In the genomic region with DNA sequence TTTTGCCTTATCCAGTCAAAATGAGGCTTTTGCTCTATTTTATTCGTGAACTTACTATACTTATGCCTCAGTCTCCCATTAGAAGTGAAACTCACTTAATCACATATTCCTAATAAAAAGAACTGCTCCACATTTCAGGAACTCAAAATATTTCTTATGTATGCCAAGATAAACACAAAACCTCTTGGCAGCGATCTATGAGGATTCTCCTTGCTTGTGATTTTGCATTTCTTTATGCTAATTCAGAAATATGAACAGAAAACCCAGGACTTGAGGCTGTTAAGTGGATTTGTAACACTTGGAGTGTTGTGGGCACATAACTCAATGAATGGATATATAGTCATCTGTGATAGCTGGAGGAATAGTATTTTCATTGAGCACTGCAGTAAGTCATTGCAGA, we compare ENCODE assay signal across 20 cellular contexts. TPM values are rescaled to one million over a fixed set of nuclear protein-coding genes. Genes with fewer than 3 reads are reported as not detected.
DNase-seq lines count a peak whose midpoint lies in the region; ATAC-seq, FAIRE-seq and TF ChIP-seq lines count a peak whose summit lies in the region.
"Had no signal": no experiment of that assay in that cellular context is flagged by ENCODE, and none has a peak within 500 bp of the region (broad histone marks: within the 10 kb centered on the region; RNA-seq: fewer than 3 reads in every experiment).

No MANE protein-coding gene starts in this region.

- H4K20me1 ChIP-seq in astrocyte (ENCODE audit: insufficient read depth, low read length), result no peaks in the 10 kb centered on the region

- no peaks in the 10 kb centered on the region for H3K36me3 Mint-ChIP-seq in astrocyte (ENCODE audit: low read depth, unreplicated experiment)
- peaks cover under 1% of the 10 kb centered on the region for H3K36me3 Mint-ChIP-seq in Calu3 (ENCODE audit: insufficient read depth, unreplicated experiment)
- H3K36me3 Mint-ChIP-seq in activated CD4-positive, alpha-beta memory T cell treated with anti-CD3 and anti-CD28 coated beads for 36 hours, result no peaks in the 10 kb centered on the region
- H3K36me3 Mint-ChIP-seq: neural progenitor cell, T-cell had no signal

- BruUV-seq in Calu3 (replicated peaks; lab: Mats Ljungman, UMichigan), result no TSS peak

- H3K27me3 Mint-ChIP-seq in astrocyte (ENCODE audit: low read depth, unreplicated experiment) (no peaks in the 10 kb centered on the region), Calu3 (ENCODE audit: unreplicated experiment) (no peaks in the 10 kb centered on the region)
- no peaks in the 10 kb centered on the region for H3K27me3 Mint-ChIP-seq in activated CD4-positive, alpha-beta memory T cell treated with anti-CD3 and anti-CD28 coated beads for 36 hours
- H3K27me3 Mint-ChIP-seq: activated CD4-positive, alpha-beta T cell treated with anti-CD3 and anti-CD28 coated beads, Interleukin-2, amount 10 ng/mL, durations not matched to agents 7 days and 5 days; T-cell had no signal

- POLR2A ChIA-PET in activated CD4-positive, alpha-beta memory T cell treated with anti-CD3 and anti-CD28 coated beads for 36 hours (lab: Charles Lee), result no interaction called here

- 44% methylated on average over 2 of the region's 2 CpGs for WGBS in right cardiac atrium

- peak overlapping the region; percentile 3 for H3K4me2 ChIP-seq in astrocyte (ENCODE audit: low read length)
- peak overlapping the region; percentile 16 for H3K4me2 ChIP-seq in skeletal muscle satellite cell (ENCODE audit: low read length)
- H3K4me2 ChIP-seq: neural progenitor cell had no signal

- ATAC-seq in right cardiac atrium, result no peak
- ATAC-seq: gastrocnemius medialis, Right ventricle myocardium inferior, T-cell had no signal

- H3K27ac Mint-ChIP-seq in astrocyte (ENCODE audit: unreplicated experiment) (no peak overlapping the region), Calu3 (ENCODE audit: unreplicated experiment) (no peak overlapping the region)
- no peak overlapping the region for H3K27ac Mint-ChIP-seq in activated CD4-positive, alpha-beta memory T cell treated with anti-CD3 and anti-CD28 coated beads for 36 hours
- H3K27ac Mint-ChIP-seq: activated CD4-positive, alpha-beta T cell treated with anti-CD3 and anti-CD28 coated beads, Interleukin-2, amount 10 ng/mL, durations not matched to agents 7 days and 5 days; neural progenitor cell; T-cell had no signal

- no peaks in the 10 kb centered on the region for H3K79me2 ChIP-seq in astrocyte (ENCODE audit: insufficient read depth, low read length)

- H3K9me3 Mint-ChIP-seq in astrocyte (ENCODE audit: unreplicated experiment) (no peaks in the 10 kb centered on the region), Calu3 (ENCODE audit: low read depth, unreplicated experiment) (no peaks in the 10 kb centered on the region)
- no peaks in the 10 kb centered on the region for H3K9me3 Mint-ChIP-seq in activated CD4-positive, alpha-beta memory T cell treated with anti-CD3 and anti-CD28 coated beads for 36 hours
- H3K9me3 Mint-ChIP-seq: activated CD4-positive, alpha-beta T cell treated with anti-CD3 and anti-CD28 coated beads, Interleukin-2, amount 10 ng/mL, durations not matched to agents 7 days and 5 days; neural progenitor cell; T-cell had no signal

- H3K9me3 ChIP-seq in left ventricle myocardium inferior (replicated peaks) (no peaks in the 10 kb centered on the region), right cardiac atrium (ENCODE audit: control insufficient read depth, low read length) (no peaks in the 10 kb centered on the region), astrocyte (ENCODE audit: insufficient read depth, low read depth, low read length) (no peaks in the 10 kb centered on the region), skeletal muscle satellite cell (replicated peaks; ENCODE audit: low read length) (no peaks in the 10 kb centered on the region)
- H3K9me3 ChIP-seq: gastrocnemius medialis, vagina had no signal

- DNase-seq in left ventricle myocardium inferior (no peak), right cardiac atrium (no peak), astrocyte (ENCODE audit: low read depth) (peak; percentile 81), hepatic stellate cell (ENCODE audit: low spot score) (peak; percentile 44), Calu3 (no peak), HUDEP-2 (lab: John Stamatoyannopoulos, UW; ENCODE audit: unreplicated experiment in 76 of 76) (no peak)
- DNase-seq in activated CD4-positive, alpha-beta memory T cell treated with anti-CD3 and anti-CD28 coated beads for 36 hours, result no peak
- DNase-seq: 8988T; activated CD4-positive, alpha-beta T cell treated with anti-CD3 and anti-CD28 coated beads, Interleukin-2, amount 10 ng/mL, durations not matched to agents 7 days and 5 days; gastrocnemius medialis; GDM1; NCI-H1694 treated with DMSO at 0.1 percent for 48 hours; stimulated activated CD4-positive, alpha-beta T cell treated with anti-CD3 and anti-CD28 coated beads, Interleukin-15, amount 100 ng/mL, for 24 hours; T-cell had no signal

- CTCF ChIA-PET in Calu3 (lab: Charles Lee), result no interaction called here
- CTCF ChIA-PET in activated CD4-positive, alpha-beta memory T cell treated with anti-CD3 and anti-CD28 coated beads for 36 hours (lab: Charles Lee), result interaction anchor here (1.7 kb wide), 1 partner anchor 180 kb away, joined by 4 read pairs; no protein-coding TSS in a partner anchor

- no peak overlapping the region for H3K4me3 Mint-ChIP-seq in astrocyte (ENCODE audit: unreplicated experiment)
- no peak overlapping the region for H3K4me3 Mint-ChIP-seq in Calu3 (ENCODE audit: low read depth, unreplicated experiment)
- H3K4me3 Mint-ChIP-seq in activated CD4-positive, alpha-beta memory T cell treated with anti-CD3 and anti-CD28 coated beads for 36 hours, result no peak overlapping the region
- H3K4me3 Mint-ChIP-seq: activated CD4-positive, alpha-beta T cell treated with anti-CD3 and anti-CD28 coated beads, Interleukin-2, amount 10 ng/mL, durations not matched to agents 7 days and 5 days; neural progenitor cell; T-cell had no signal

- no peaks in the 10 kb centered on the region for H3K36me3 ChIP-seq in left ventricle myocardium inferior
- H3K36me3 ChIP-seq in astrocyte (ENCODE audit: insufficient read depth, low read length), result no peaks in the 10 kb centered on the region
- no peaks in the 10 kb centered on the region for H3K36me3 ChIP-seq in skeletal muscle satellite cell (ENCODE audit: insufficient read depth, low read length)
- H3K36me3 ChIP-seq: cardiac muscle cell, gastrocnemius medialis, neural progenitor cell, vagina had no signal

- FAIRE-seq in astrocyte (lab: Jason Lieb, UNC), result peak; percentile 64

- no peak for TF ChIP-seq CTCF in left ventricle myocardium inferior (IDR thresholded peaks at IDR 0.05; ENCODE audit: borderline replicate concordance)
- TF ChIP-seq CTCF in astrocyte (IDR thresholded peaks at IDR 0.05; ENCODE audit: insufficient read depth, low read depth, low read length), result no peak
- TF ChIP-seq CTCF in Calu3 (IDR thresholded peaks at IDR 0.05; ENCODE audit: unreplicated experiment), result no peak

- peaks cover 13% of the 10 kb centered on the region for H3K4me1 Mint-ChIP-seq in astrocyte (ENCODE audit: low read depth, unreplicated experiment)
- H3K4me1 Mint-ChIP-seq in Calu3 (ENCODE audit: low read depth, unreplicated experiment), result peaks cover 9% of the 10 kb centered on the region
- H3K4me1 Mint-ChIP-seq in activated CD4-positive, alpha-beta memory T cell treated with anti-CD3 and anti-CD28 coated beads for 36 hours (ENCODE audit: low read depth), result peaks cover 15% of the 10 kb centered on the region

- intact Hi-C loops in left ventricle myocardium inferior (cut with micrococcal nuclease), result no loop called here
- intact Hi-C loops in right cardiac atrium (cut with DNase I), result no loop called here
- intact Hi-C loops in Calu3 (cut with micrococcal nuclease; ENCODE audit: unreplicated experiment), result no loop called here
- intact Hi-C loops in activated CD4-positive, alpha-beta memory T cell treated with anti-CD3 and anti-CD28 coated beads for 36 hours (cut with micrococcal nuclease), result no loop called here

- H3K27ac ChIP-seq in left ventricle myocardium inferior (replicated peaks) (peak overlapping the region; percentile 40), right cardiac atrium (ENCODE audit: low read length) (no peak overlapping the region), astrocyte (ENCODE audit: low read depth, low read length) (no peak overlapping the region)
- H3K27ac ChIP-seq: C4-2B, cardiac muscle cell, gastrocnemius medialis, neural progenitor cell, vagina had no signal

- H3K4me1 ChIP-seq in left ventricle myocardium inferior (peaks cover 81% of the 10 kb centered on the region), right cardiac atrium (ENCODE audit: control insufficient read depth, insufficient read depth, low read length) (peaks cover 2% of the 10 kb centered on the region), astrocyte (ENCODE audit: insufficient read depth, low read length) (peaks cover 17% of the 10 kb centered on the region), skeletal muscle satellite cell (ENCODE audit: control insufficient read depth, insufficient read depth, low read length) (peaks cover 30% of the 10 kb centered on the region)

- H3K27me3 ChIP-seq in left ventricle myocardium inferior (ENCODE audit: low read depth) (no peaks in the 10 kb centered on the region), right cardiac atrium (ENCODE audit: control insufficient read depth, insufficient read depth) (no peaks in the 10 kb centered on the region), astrocyte (ENCODE audit: insufficient read depth, low read length) (no peaks in the 10 kb centered on the region), skeletal muscle satellite cell (ENCODE audit: control insufficient read depth, insufficient read depth, low read length) (no peaks in the 10 kb centered on the region)
- H3K27me3 ChIP-seq: cardiac muscle cell, gastrocnemius medialis, vagina had no signal

- H3K4me3 ChIP-seq in left ventricle myocardium inferior, result no peak overlapping the region
- no peak overlapping the region for H3K4me3 ChIP-seq in right cardiac atrium (ENCODE audit: low read length)
- no peak overlapping the region for H3K4me3 ChIP-seq in astrocyte (ENCODE audit: insufficient read depth, low read depth, low read length)
- H3K4me3 ChIP-seq in skeletal muscle satellite cell (ENCODE audit: low read length), result no peak overlapping the region
- H3K4me3 ChIP-seq: cardiac muscle cell, gastrocnemius medialis, neural progenitor cell, vagina had no signal

- no peak overlapping the region for H3K9ac ChIP-seq in astrocyte (ENCODE audit: low read length)
- no peak overlapping the region for H3K9ac ChIP-seq in skeletal muscle satellite cell (ENCODE audit: low read depth, low read length)
- H3K9ac ChIP-seq: neural progenitor cell had no signal

- no peak overlapping the region for H2AFZ ChIP-seq in astrocyte (ENCODE audit: low read depth, low read length)
- H2AFZ ChIP-seq: neural progenitor cell had no signal

RNA-seq across cellular contexts. Expression of gene KATNAL1, which starts 5.5 kb away (rescaled TPM):
- total RNA-seq in left ventricle myocardium inferior, result 46.9 TPM
- total RNA-seq in right cardiac atrium, result 10 to 100 TPM; 48.3 to 53.5 (median 50.6) TPM
- 8.1 TPM for polyA plus RNA-seq in right cardiac atrium
- 36.9 and 42.0 TPM in 2 replicates for total RNA-seq in astrocyte
- 14.2 and 16.0 TPM in 2 replicates for total RNA-seq in skeletal muscle satellite cell (2012; rRNA removed)
- 4.3 and 5.1 TPM in 2 replicates for total RNA-seq in Calu3 (2022)
- 10 to 100 TPM; 13.9 to 16.8 TPM for total RNA-seq in activated CD4-positive, alpha-beta memory T cell treated with anti-CD3 and anti-CD28 coated beads for 36 hours

Comparison
In these comparisons a context has a peak if more than half of its experiments do, and no peak if none do; other contexts are left out.
1. DNase-seq: peak in astrocyte (single experiment) and hepatic stellate cell (single experiment); none in left ventricle myocardium inferior (single experiment), right cardiac atrium (0 of 3), Calu3 (single experiment), HUDEP-2 (0 of 76) and activated CD4-positive, alpha-beta memory T cell treated with anti-CD3 and anti-CD28 coated beads for 36 hours (single experiment).